Comparison of ENCODE assay signal across 8 cellular contexts in the genomic region with DNA sequence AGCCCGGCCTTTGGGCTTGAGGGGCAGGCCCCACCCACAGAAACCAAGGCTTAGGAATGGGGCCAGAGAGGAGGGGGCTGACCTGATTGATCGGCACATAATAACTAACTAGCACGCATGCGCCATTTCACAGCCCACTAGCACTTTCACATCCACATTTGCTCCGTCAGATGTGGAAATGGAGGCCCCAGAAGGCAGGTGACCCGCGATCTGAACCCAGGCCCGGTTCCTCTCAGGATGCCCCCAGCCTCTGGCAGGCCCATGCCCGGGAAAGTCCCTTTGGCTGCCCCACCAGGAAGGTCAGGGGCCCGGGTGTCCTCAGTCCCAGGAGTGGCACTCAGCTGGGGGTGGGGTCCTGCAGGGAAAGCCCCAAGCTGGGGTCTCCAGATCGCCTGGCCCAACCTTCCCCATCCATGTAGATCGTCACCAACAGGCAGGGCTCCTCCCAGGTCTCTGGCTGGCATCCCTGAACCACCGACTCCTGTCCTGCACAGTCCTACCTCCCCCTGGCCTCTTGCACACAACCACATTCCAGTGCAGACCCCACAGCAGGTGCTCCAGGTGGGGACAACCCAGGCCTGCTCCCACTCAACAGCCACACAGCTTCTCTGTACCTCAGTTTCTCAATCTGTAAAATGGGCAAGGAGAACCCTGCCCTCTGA. TPM values are rescaled to one million over a fixed set of nuclear protein-coding genes. Genes with fewer than 3 reads are reported as not detected.
DNase-seq lines count a peak whose midpoint lies in the region; ATAC-seq, FAIRE-seq and TF ChIP-seq lines count a peak whose summit lies in the region.
"Had no signal": no experiment of that assay in that cellular context is flagged by ENCODE, and none has a peak within 500 bp of the region (broad histone marks: within the 10 kb centered on the region; RNA-seq: fewer than 3 reads in every experiment).

No MANE protein-coding gene starts in this region.

- no peaks in the 10 kb centered on the region for H3K27me3 Mint-ChIP-seq in activated T-helper 17 cell treated with anti-CD3 and anti-CD28 coated beads, Interleukin-2, amount 50 U/mL, for 72 hours
- H3K27me3 Mint-ChIP-seq in natural killer cell (ENCODE audit: low read depth in 2 of 2), result no peaks in the 10 kb centered on the region
- H3K27me3 Mint-ChIP-seq in activated naive CD4-positive, alpha-beta T cell treated with anti-CD3 and anti-CD28 coated beads for 36 hours (ENCODE audit: low read depth), result no peaks in the 10 kb centered on the region

- no peaks in the 10 kb centered on the region for H3K36me3 Mint-ChIP-seq in activated T-helper 17 cell treated with anti-CD3 and anti-CD28 coated beads, Interleukin-2, amount 50 U/mL, for 72 hours (ENCODE audit: low read depth)
- no peaks in the 10 kb centered on the region for H3K36me3 Mint-ChIP-seq in natural killer cell
- no peaks in the 10 kb centered on the region for H3K36me3 Mint-ChIP-seq in activated naive CD4-positive, alpha-beta T cell treated with anti-CD3 and anti-CD28 coated beads for 36 hours (ENCODE audit: low read depth)

- H3K9me3 Mint-ChIP-seq in activated T-helper 17 cell treated with anti-CD3 and anti-CD28 coated beads, Interleukin-2, amount 50 U/mL, for 72 hours, result no peaks in the 10 kb centered on the region
- H3K9me3 Mint-ChIP-seq in natural killer cell, result no peaks in the 10 kb centered on the region
- H3K9me3 Mint-ChIP-seq in activated naive CD4-positive, alpha-beta T cell treated with anti-CD3 and anti-CD28 coated beads for 36 hours, result no peaks in the 10 kb centered on the region

- WGBS in smooth muscle cell (ENCODE audit: low lambda C conversion rate), result 93% methylated on average over 13 of the region's 13 CpGs

- no peaks in the 10 kb centered on the region for H3K27me3 ChIP-seq in smooth muscle cell (ENCODE audit: low read depth)

- H3K36me3 ChIP-seq in smooth muscle cell (ENCODE audit: low read depth), result no peaks in the 10 kb centered on the region

- no peak overlapping the region for H3K27ac Mint-ChIP-seq in activated T-helper 17 cell treated with anti-CD3 and anti-CD28 coated beads, Interleukin-2, amount 50 U/mL, for 72 hours
- H3K27ac Mint-ChIP-seq in natural killer cell, result no peak overlapping the region
- no peak overlapping the region for H3K27ac Mint-ChIP-seq in activated naive CD4-positive, alpha-beta T cell treated with anti-CD3 and anti-CD28 coated beads for 36 hours

- peak; percentile 80 for DNase-seq in GM19239 (ENCODE audit: insufficient read length, low spot score)
- DNase-seq in RWPE1 (ENCODE audit: low spot score), result no peak
- DNase-seq in smooth muscle cell (lab: John Stamatoyannopoulos, UW; ENCODE audit: unreplicated experiment), result no peak
- DNase-seq in natural killer cell, result no peak
- DNase-seq in activated naive CD4-positive, alpha-beta T cell treated with anti-CD3 and anti-CD28 coated beads for 36 hours, result no peak
- DNase-seq: stimulated activated CD4-positive, alpha-beta T cell treated with anti-CD3 and anti-CD28 coated beads, Interleukin-2, amount 100 ng/mL, for 24 hours had no signal

- intact Hi-C loops in natural killer cell (cut with micrococcal nuclease), result no loop called here
- intact Hi-C loops in activated naive CD4-positive, alpha-beta T cell treated with anti-CD3 and anti-CD28 coated beads for 36 hours (cut with micrococcal nuclease), result no loop called here

- CTCF ChIA-PET in RWPE1 (lab: Yijun Ruan, JAX), result interaction anchor here (1.0 to 1.8 kb wide), 2 partner anchors 49 to 117 kb away, joined by 3 to 10 read pairs; no protein-coding TSS in a partner anchor
- CTCF ChIA-PET in activated naive CD4-positive, alpha-beta T cell treated with anti-CD3 and anti-CD28 coated beads for 36 hours (lab: Charles Lee), result no interaction called here

- no peak overlapping the region for H3K9ac ChIP-seq in smooth muscle cell (ENCODE audit: low read depth)

- POLR2A ChIA-PET in RWPE1 (lab: Yijun Ruan, JAX; ENCODE audit: low non-redundant PET), result interaction anchor here (0.9 to 1.2 kb wide), 3 partner anchors 17 to 71 kb away, joined by 4 to 5 read pairs (median 4); no protein-coding TSS in a partner anchor

- H3K9me3 ChIP-seq in smooth muscle cell (replicated peaks; ENCODE audit: low read depth), result no peaks in the 10 kb centered on the region

- peaks cover 95% of the 10 kb centered on the region for H3K79me2 ChIP-seq in smooth muscle cell (ENCODE audit: low read depth)

- H2AFZ ChIP-seq in smooth muscle cell (ENCODE audit: low read depth), result no peak overlapping the region

- H4K20me1 ChIP-seq in smooth muscle cell (ENCODE audit: low read depth), result peaks cover 99% of the 10 kb centered on the region

- FAIRE-seq in GM19239 (lab: Jason Lieb, UNC), result peak; percentile 97

- H3K4me3 Mint-ChIP-seq in activated T-helper 17 cell treated with anti-CD3 and anti-CD28 coated beads, Interleukin-2, amount 50 U/mL, for 72 hours, result no peak overlapping the region
- no peak overlapping the region for H3K4me3 Mint-ChIP-seq in natural killer cell
- H3K4me3 Mint-ChIP-seq in activated naive CD4-positive, alpha-beta T cell treated with anti-CD3 and anti-CD28 coated beads for 36 hours, result no peak overlapping the region

- no peaks in the 10 kb centered on the region for H3F3A ChIP-seq in smooth muscle cell (ENCODE audit: low read depth)

- no peak for TF ChIP-seq CTCF in RWPE1 (conservative IDR thresholded peaks at IDR 0.05; ENCODE audit: low read depth)
- TF ChIP-seq CTCF in smooth muscle cell (IDR thresholded peaks at IDR 0.05; ENCODE audit: borderline replicate concordance, insufficient read depth, poor library complexity, severe bottlenecking), result no peak
- no peak for TF ChIP-seq CTCF in natural killer cell (IDR thresholded peaks at IDR 0.05)

- peak; percentile 49 for ATAC-seq in HG02840 (IDR thresholded peaks at IDR 0.05; ENCODE audit: low FRiP score, unreplicated experiment)
- ATAC-seq in activated T-helper 17 cell treated with anti-CD3 and anti-CD28 coated beads, Interleukin-2, amount 50 U/mL, for 72 hours (replicated peaks), result no peak
- no peak for ATAC-seq in natural killer cell

- H3K4me3 ChIP-seq in smooth muscle cell, result no peak overlapping the region

- no peaks in the 10 kb centered on the region for H3K4me1 Mint-ChIP-seq in activated T-helper 17 cell treated with anti-CD3 and anti-CD28 coated beads, Interleukin-2, amount 50 U/mL, for 72 hours
- H3K4me1 Mint-ChIP-seq in natural killer cell, result no peaks in the 10 kb centered on the region
- no peaks in the 10 kb centered on the region for H3K4me1 Mint-ChIP-seq in activated naive CD4-positive, alpha-beta T cell treated with anti-CD3 and anti-CD28 coated beads for 36 hours (ENCODE audit: low read depth)

- H3K27ac ChIP-seq in RWPE1, result peak overlapping the region; percentile 95
- H3K27ac ChIP-seq in smooth muscle cell (ENCODE audit: low read depth), result peak overlapping the region; percentile 44

- H3K4me1 ChIP-seq in smooth muscle cell (ENCODE audit: low read depth), result peaks cover 20% of the 10 kb centered on the region

- no peak overlapping the region for H3K4me2 ChIP-seq in smooth muscle cell

RNA-seq across cellular contexts. Expression of gene VAV2, which starts 46.7 kb away (rescaled TPM):
- total RNA-seq in smooth muscle cell (26.2 and 27.4 TPM in 2 replicates), natural killer cell (1 to 10 TPM; 3.9 to 5.1 (median 4.8) TPM)
- 35.3 and 59.4 TPM in 2 replicates for polyA plus RNA-seq in smooth muscle cell
- total RNA-seq in activated T-helper 17 cell treated with anti-CD3 and anti-CD28 coated beads, Interleukin-2, amount 50 U/mL, for 72 hours, result 1 to 10 TPM; 7.0 to 7.3 TPM
- 1 to 10 TPM; 3.4 to 3.8 TPM for total RNA-seq in activated naive CD4-positive, alpha-beta T cell treated with anti-CD3 and anti-CD28 coated beads for 36 hours
